1 cellular context compared by ENCODE assay signal in genomic region chr3:71255498-71255897, GRCh38.
TF ChIP-seq lines count a peak whose summit lies in the region.

No MANE protein-coding gene starts in this region.

TF ChIP-seq in HepG2, 621 proteins besides CTCF, POLR2A, EP300 and RAD21 (continued from another document):
- TF ChIP-seq ZBTB40 (IDR thresholded peaks at IDR 0.05), result no peak
- TF ChIP-seq ZBTB40 (CRISPR knock-in tag; IDR thresholded peaks at IDR 0.05), result no peak
- no peak for TF ChIP-seq PBX2 (CRISPR knock-in tag; IDR thresholded peaks at IDR 0.05)
- TF ChIP-seq HNF1B (CRISPR knock-in tag; IDR thresholded peaks at IDR 0.05), result no peak
- TF ChIP-seq NR1H2 (CRISPR knock-in tag; IDR thresholded peaks at IDR 0.05; ENCODE audit: borderline replicate concordance, low read depth), result no peak
- no peak for TF ChIP-seq CERS6 (CRISPR knock-in tag; IDR thresholded peaks at IDR 0.05)
